Comparison of ENCODE assay signal across 11 cellular contexts in genomic region chr3:119302697-119303630, GRCh38. TPM values are rescaled to one million over a fixed set of nuclear protein-coding genes. Genes with fewer than 3 reads are reported as not detected.
DNase-seq lines count a peak whose midpoint lies in the region; ATAC-seq and TF ChIP-seq lines count a peak whose summit lies in the region.
"Had no signal": no experiment of that assay in that cellular context is flagged by ENCODE, and none has a peak within 500 bp of the region (broad histone marks: within the 10 kb centered on the region; RNA-seq: fewer than 3 reads in every experiment).

No MANE protein-coding gene starts in this region.

- POLR2A ChIA-PET in CD8-positive, alpha-beta T cell (lab: Charles Lee), result interaction anchor here (1.2 kb wide), 1 partner anchor 8 kb away, joined by 7 read pairs; no protein-coding TSS in a partner anchor

- H3K4me1 Mint-ChIP-seq in activated CD4-positive, alpha-beta T cell treated with anti-CD3 and anti-CD28 coated beads, Interleukin-2, amount 10 ng/mL, durations not matched to agents 24 days and 14 days, result peaks cover 31% of the 10 kb centered on the region
- H3K4me1 Mint-ChIP-seq in stimulated activated memory B cell treated with anti-CD40 and anti-IgM and Interleukin-4, amounts not matched to agents 10 μg/mL and 1 μg/mL and 100 μg/mL, for 72 hours, result peaks cover 58% of the 10 kb centered on the region
- H3K4me1 Mint-ChIP-seq in CD8-positive, alpha-beta T cell (ENCODE audit: low read depth), result peaks cover 12% of the 10 kb centered on the region

- peak; percentile 53 for DNase-seq in activated CD4-positive, alpha-beta T cell treated with anti-CD3 and anti-CD28 coated beads, Interleukin-2, amount 10 ng/mL, durations not matched to agents 24 days and 14 days
- DNase-seq in activated CD4-positive, alpha-beta T cell treated with anti-CD3 and anti-CD28 coated beads for 48 hours, result no peak
- DNase-seq in SJSA1 (ENCODE audit: low read depth in 1 of 2, low spot score in 2 of 2) (peak; percentile 26 to 58), NCI-H2107 (lab: John Stamatoyannopoulos, UW) (no peak), DMS 273 (lab: John Stamatoyannopoulos, UW; ENCODE audit: unreplicated experiment) (no peak)
- no peak for DNase-seq in CD8-positive, alpha-beta T cell
- DNase-seq: activated naive CD8-positive, alpha-beta T cell treated with anti-CD3 and anti-CD28 coated beads, Interleukin-2, amount 10 ng/mL, durations not matched to agents 7 days and 5 days; MM.1S had no signal

- intact Hi-C loops in activated CD4-positive, alpha-beta T cell treated with anti-CD3 and anti-CD28 coated beads, Interleukin-2, amount 10 ng/mL, durations not matched to agents 24 days and 14 days (cut with micrococcal nuclease), result no loop called here
- intact Hi-C loops in CD8-positive, alpha-beta T cell (cut with DNase I, micrococcal nuclease), result no loop called here

- H3K36me3 ChIP-seq in SJSA1, result peaks cover 51% of the 10 kb centered on the region
- H3K36me3 ChIP-seq in CD8-positive, alpha-beta T cell (ENCODE audit: insufficient read depth, low read length), result no peaks in the 10 kb centered on the region

- no peak overlapping the region for H3K27ac Mint-ChIP-seq in activated CD4-positive, alpha-beta T cell treated with anti-CD3 and anti-CD28 coated beads, Interleukin-2, amount 10 ng/mL, durations not matched to agents 24 days and 14 days
- peak overlapping the region; percentile 72 for H3K27ac Mint-ChIP-seq in stimulated activated memory B cell treated with anti-CD40 and anti-IgM and Interleukin-4, amounts not matched to agents 10 μg/mL and 1 μg/mL and 100 μg/mL, for 72 hours
- no peak overlapping the region for H3K27ac Mint-ChIP-seq in CD8-positive, alpha-beta T cell
- H3K27ac Mint-ChIP-seq: activated naive CD8-positive, alpha-beta T cell treated with anti-CD3 and anti-CD28 coated beads, Interleukin-2, amount 10 ng/mL, durations not matched to agents 7 days and 5 days; T-helper 1 cell treated with Interleukin-12 subunit alpha and Interleukin-12 subunit beta and Interleukin-4 antibody, amounts not matched to agents 30 μg/mL and 1 μg/mL, for 36 hours had no signal

- no peaks in the 10 kb centered on the region for H3K27me3 ChIP-seq in SJSA1 (replicated peaks)
- H3K27me3 ChIP-seq in CD8-positive, alpha-beta T cell (ENCODE audit: insufficient read depth, low read length), result no peaks in the 10 kb centered on the region

- H3K27ac ChIP-seq in SJSA1, result peak overlapping the region; percentile 71
- no peak overlapping the region for H3K27ac ChIP-seq in CD8-positive, alpha-beta T cell (ENCODE audit: low read depth, low read length)

- CTCF ChIA-PET in CD8-positive, alpha-beta T cell (lab: Charles Lee), result interaction anchor here (0.6 to 0.9 kb wide), 3 partner anchors 15 to 77 kb away, joined by 3 read pairs; no protein-coding TSS in a partner anchor

- no peaks in the 10 kb centered on the region for H3K9me3 ChIP-seq in SJSA1 (replicated peaks)
- no peaks in the 10 kb centered on the region for H3K9me3 ChIP-seq in CD8-positive, alpha-beta T cell (ENCODE audit: low read length)

- H3K36me3 Mint-ChIP-seq in activated CD4-positive, alpha-beta T cell treated with anti-CD3 and anti-CD28 coated beads, Interleukin-2, amount 10 ng/mL, durations not matched to agents 24 days and 14 days (ENCODE audit: low read depth), result peaks cover 16% of the 10 kb centered on the region
- H3K36me3 Mint-ChIP-seq in stimulated activated memory B cell treated with anti-CD40 and anti-IgM and Interleukin-4, amounts not matched to agents 10 μg/mL and 1 μg/mL and 100 μg/mL, for 72 hours, result peaks cover 16% of the 10 kb centered on the region
- peaks cover 8% of the 10 kb centered on the region for H3K36me3 Mint-ChIP-seq in CD8-positive, alpha-beta T cell
- H3K36me3 Mint-ChIP-seq: activated naive CD8-positive, alpha-beta T cell treated with anti-CD3 and anti-CD28 coated beads, Interleukin-2, amount 10 ng/mL, durations not matched to agents 7 days and 5 days had no signal

- H3K4me3 Mint-ChIP-seq in activated CD4-positive, alpha-beta T cell treated with anti-CD3 and anti-CD28 coated beads, Interleukin-2, amount 10 ng/mL, durations not matched to agents 24 days and 14 days, result no peak overlapping the region
- peak overlapping the region; percentile 29 for H3K4me3 Mint-ChIP-seq in stimulated activated memory B cell treated with anti-CD40 and anti-IgM and Interleukin-4, amounts not matched to agents 10 μg/mL and 1 μg/mL and 100 μg/mL, for 72 hours
- no peak overlapping the region for H3K4me3 Mint-ChIP-seq in CD8-positive, alpha-beta T cell
- H3K4me3 Mint-ChIP-seq: activated naive CD8-positive, alpha-beta T cell treated with anti-CD3 and anti-CD28 coated beads, Interleukin-2, amount 10 ng/mL, durations not matched to agents 7 days and 5 days; T-helper 1 cell treated with Interleukin-12 subunit alpha and Interleukin-12 subunit beta and Interleukin-4 antibody, amounts not matched to agents 30 μg/mL and 1 μg/mL, for 36 hours had no signal

- peaks cover 6% of the 10 kb centered on the region for H3K27me3 Mint-ChIP-seq in activated CD4-positive, alpha-beta T cell treated with anti-CD3 and anti-CD28 coated beads, Interleukin-2, amount 10 ng/mL, durations not matched to agents 24 days and 14 days
- H3K27me3 Mint-ChIP-seq in stimulated activated memory B cell treated with anti-CD40 and anti-IgM and Interleukin-4, amounts not matched to agents 10 μg/mL and 1 μg/mL and 100 μg/mL, for 72 hours, result no peaks in the 10 kb centered on the region
- H3K27me3 Mint-ChIP-seq in CD8-positive, alpha-beta T cell (ENCODE audit: low read depth), result no peaks in the 10 kb centered on the region

- no peaks in the 10 kb centered on the region for H3K9me3 Mint-ChIP-seq in activated CD4-positive, alpha-beta T cell treated with anti-CD3 and anti-CD28 coated beads, Interleukin-2, amount 10 ng/mL, durations not matched to agents 24 days and 14 days
- no peaks in the 10 kb centered on the region for H3K9me3 Mint-ChIP-seq in stimulated activated memory B cell treated with anti-CD40 and anti-IgM and Interleukin-4, amounts not matched to agents 10 μg/mL and 1 μg/mL and 100 μg/mL, for 72 hours
- H3K9me3 Mint-ChIP-seq in CD8-positive, alpha-beta T cell, result no peaks in the 10 kb centered on the region
- H3K9me3 Mint-ChIP-seq: T-helper 1 cell treated with Interleukin-12 subunit alpha and Interleukin-12 subunit beta and Interleukin-4 antibody, amounts not matched to agents 30 μg/mL and 1 μg/mL, for 36 hours had no signal

- no peak for TF ChIP-seq CTCF in CD8-positive, alpha-beta T cell (IDR thresholded peaks at IDR 0.05)

- peaks cover 41% of the 10 kb centered on the region for H3K4me1 ChIP-seq in SJSA1 (replicated peaks)
- no peaks in the 10 kb centered on the region for H3K4me1 ChIP-seq in CD8-positive, alpha-beta T cell (ENCODE audit: insufficient read depth, low read length)

- H3K4me3 ChIP-seq in SJSA1, result no peak overlapping the region
- H3K4me3 ChIP-seq in CD8-positive, alpha-beta T cell (ENCODE audit: low read depth, low read length), result no peak overlapping the region

- ATAC-seq in HG02759 (IDR thresholded peaks at IDR 0.05; ENCODE audit: unreplicated experiment), result peak; percentile 64
- peak; percentile 85 for ATAC-seq in stimulated activated memory B cell treated with anti-CD40 and anti-IgM and Interleukin-4, amounts not matched to agents 10 μg/mL and 1 μg/mL and 100 μg/mL, for 72 hours
- no peak for ATAC-seq in CD8-positive, alpha-beta T cell

RNA-seq across cellular contexts. Expression of gene ARHGAP31, which starts 8.8 kb away (rescaled TPM):
- total RNA-seq in activated CD4-positive, alpha-beta T cell treated with anti-CD3 and anti-CD28 coated beads, Interleukin-2, amount 10 ng/mL, durations not matched to agents 24 days and 14 days, result 9.5 and 11.0 TPM in 2 replicates
- total RNA-seq in SJSA1 (2014; rRNA removed; shearing (Covaris generic)), result 8.8 and 13.7 TPM in 2 replicates
- total RNA-seq in CD8-positive, alpha-beta T cell, result 1 to 10 TPM in 1 of 2 experiments, under 1 TPM in 1; 1.00 to 1.1 TPM

Comparison
In these comparisons a context has a peak if more than half of its experiments do, and no peak if none do; other contexts are left out.
1. DNase-seq: peak in activated CD4-positive, alpha-beta T cell treated with anti-CD3 and anti-CD28 coated beads, Interleukin-2, amount 10 ng/mL, durations not matched to agents 24 days and 14 days (single experiment) and SJSA1 (2 of 2); none in activated CD4-positive, alpha-beta T cell treated with anti-CD3 and anti-CD28 coated beads for 48 hours (single experiment), NCI-H2107 (single experiment), DMS 273 (single experiment) and CD8-positive, alpha-beta T cell (0 of 7).